In the genomic region with DNA sequence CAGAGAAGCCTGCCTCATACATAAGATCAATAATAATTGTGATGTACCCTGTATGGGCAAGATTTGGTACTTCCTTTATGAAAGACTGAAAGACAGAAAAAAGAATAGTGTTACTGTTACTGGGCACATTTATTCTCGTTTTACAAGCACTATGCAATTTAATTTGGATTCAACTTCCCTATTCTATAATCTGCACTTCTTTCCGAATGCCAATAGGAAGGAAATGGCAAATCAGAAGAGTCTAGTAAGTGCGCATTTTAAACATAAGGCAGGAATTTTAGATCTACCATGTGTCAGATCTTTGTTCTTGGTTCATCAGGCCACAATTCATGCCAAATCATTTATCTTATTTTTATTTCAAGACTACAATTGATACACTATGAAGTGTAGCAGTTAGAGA, we compare ENCODE assay signal across 1 cellular context.
TF ChIP-seq lines count a peak whose summit lies in the region.

No MANE protein-coding gene starts in this region.

TF ChIP-seq in WTC11, 78 proteins besides CTCF, POLR2A, EP300 and RAD21 (continued from another document):
- TF ChIP-seq, protein P1, sequence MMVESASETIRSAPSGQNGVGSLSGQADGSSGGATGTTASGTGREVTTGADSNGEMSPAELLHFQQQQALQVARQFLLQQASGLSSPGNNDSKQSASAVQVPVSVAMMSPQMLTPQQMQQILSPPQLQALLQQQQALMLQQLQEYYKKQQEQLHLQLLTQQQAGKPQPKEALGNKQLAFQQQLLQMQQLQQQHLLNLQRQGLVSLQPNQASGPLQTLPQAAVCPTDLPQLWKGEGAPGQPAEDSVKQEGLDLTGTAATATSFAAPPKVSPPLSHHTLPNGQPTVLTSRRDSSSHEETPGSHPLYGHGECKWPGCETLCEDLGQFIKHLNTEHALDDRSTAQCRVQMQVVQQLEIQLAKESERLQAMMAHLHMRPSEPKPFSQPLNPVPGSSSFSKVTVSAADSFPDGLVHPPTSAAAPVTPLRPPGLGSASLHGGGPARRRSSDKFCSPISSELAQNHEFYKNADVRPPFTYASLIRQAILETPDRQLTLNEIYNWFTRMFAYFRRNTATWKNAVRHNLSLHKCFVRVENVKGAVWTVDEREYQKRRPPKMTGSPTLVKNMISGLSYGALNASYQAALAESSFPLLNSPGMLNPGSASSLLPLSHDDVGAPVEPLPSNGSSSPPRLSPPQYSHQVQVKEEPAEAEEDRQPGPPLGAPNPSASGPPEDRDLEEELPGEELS (CRISPR knock-in tag; IDR thresholded peaks at IDR 0.05): no peak
- TF ChIP-seq NR3C1 (CRISPR knock-in tag; conservative IDR thresholded peaks at IDR 0.05; ENCODE audit: low read depth) (no peak), HMGA2 (CRISPR knock-in tag; IDR thresholded peaks at IDR 0.05) (no peak), CREB1 (CRISPR knock-in tag; IDR thresholded peaks at IDR 0.05) (no peak), ETV6 (CRISPR knock-in tag; IDR thresholded peaks at IDR 0.05) (no peak), ZNF219 (CRISPR knock-in tag; IDR thresholded peaks at IDR 0.05; ENCODE audit: borderline replicate concordance) (no peak), SMAD3 (CRISPR knock-in tag; IDR thresholded peaks at IDR 0.05; ENCODE audit: borderline replicate concordance) (no peak), NR1H2 (CRISPR knock-in tag; IDR thresholded peaks at IDR 0.05) (no peak), ZNF232 (CRISPR knock-in tag; IDR thresholded peaks at IDR 0.05) (no peak), KAT7 (CRISPR knock-in tag; IDR thresholded peaks at IDR 0.05; ENCODE audit: borderline replicate concordance) (no peak), EMX1 (CRISPR knock-in tag; IDR thresholded peaks at IDR 0.05) (no peak), NR2C2 (CRISPR knock-in tag; IDR thresholded peaks at IDR 0.05) (no peak)
- TF ChIP-seq, protein P2, sequence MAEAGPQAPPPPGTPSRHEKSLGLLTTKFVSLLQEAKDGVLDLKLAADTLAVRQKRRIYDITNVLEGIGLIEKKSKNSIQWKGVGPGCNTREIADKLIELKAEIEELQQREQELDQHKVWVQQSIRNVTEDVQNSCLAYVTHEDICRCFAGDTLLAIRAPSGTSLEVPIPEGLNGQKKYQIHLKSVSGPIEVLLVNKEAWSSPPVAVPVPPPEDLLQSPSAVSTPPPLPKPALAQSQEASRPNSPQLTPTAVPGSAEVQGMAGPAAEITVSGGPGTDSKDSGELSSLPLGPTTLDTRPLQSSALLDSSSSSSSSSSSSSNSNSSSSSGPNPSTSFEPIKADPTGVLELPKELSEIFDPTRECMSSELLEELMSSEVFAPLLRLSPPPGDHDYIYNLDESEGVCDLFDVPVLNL (CRISPR knock-in tag; IDR thresholded peaks at IDR 0.05; ENCODE audit: borderline replicate concordance, low read depth): no peak
- TF ChIP-seq, protein P3, sequence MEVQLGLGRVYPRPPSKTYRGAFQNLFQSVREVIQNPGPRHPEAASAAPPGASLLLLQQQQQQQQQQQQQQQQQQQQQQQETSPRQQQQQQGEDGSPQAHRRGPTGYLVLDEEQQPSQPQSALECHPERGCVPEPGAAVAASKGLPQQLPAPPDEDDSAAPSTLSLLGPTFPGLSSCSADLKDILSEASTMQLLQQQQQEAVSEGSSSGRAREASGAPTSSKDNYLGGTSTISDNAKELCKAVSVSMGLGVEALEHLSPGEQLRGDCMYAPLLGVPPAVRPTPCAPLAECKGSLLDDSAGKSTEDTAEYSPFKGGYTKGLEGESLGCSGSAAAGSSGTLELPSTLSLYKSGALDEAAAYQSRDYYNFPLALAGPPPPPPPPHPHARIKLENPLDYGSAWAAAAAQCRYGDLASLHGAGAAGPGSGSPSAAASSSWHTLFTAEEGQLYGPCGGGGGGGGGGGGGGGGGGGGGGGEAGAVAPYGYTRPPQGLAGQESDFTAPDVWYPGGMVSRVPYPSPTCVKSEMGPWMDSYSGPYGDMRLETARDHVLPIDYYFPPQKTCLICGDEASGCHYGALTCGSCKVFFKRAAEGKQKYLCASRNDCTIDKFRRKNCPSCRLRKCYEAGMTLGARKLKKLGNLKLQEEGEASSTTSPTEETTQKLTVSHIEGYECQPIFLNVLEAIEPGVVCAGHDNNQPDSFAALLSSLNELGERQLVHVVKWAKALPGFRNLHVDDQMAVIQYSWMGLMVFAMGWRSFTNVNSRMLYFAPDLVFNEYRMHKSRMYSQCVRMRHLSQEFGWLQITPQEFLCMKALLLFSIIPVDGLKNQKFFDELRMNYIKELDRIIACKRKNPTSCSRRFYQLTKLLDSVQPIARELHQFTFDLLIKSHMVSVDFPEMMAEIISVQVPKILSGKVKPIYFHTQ (CRISPR knock-in tag; IDR thresholded peaks at IDR 0.05): no peak
- TF ChIP-seq, protein P4, sequence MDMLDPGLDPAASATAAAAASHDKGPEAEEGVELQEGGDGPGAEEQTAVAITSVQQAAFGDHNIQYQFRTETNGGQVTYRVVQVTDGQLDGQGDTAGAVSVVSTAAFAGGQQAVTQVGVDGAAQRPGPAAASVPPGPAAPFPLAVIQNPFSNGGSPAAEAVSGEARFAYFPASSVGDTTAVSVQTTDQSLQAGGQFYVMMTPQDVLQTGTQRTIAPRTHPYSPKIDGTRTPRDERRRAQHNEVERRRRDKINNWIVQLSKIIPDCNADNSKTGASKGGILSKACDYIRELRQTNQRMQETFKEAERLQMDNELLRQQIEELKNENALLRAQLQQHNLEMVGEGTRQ (CRISPR knock-in tag; IDR thresholded peaks at IDR 0.05): no peak
- TF ChIP-seq, protein P5, sequence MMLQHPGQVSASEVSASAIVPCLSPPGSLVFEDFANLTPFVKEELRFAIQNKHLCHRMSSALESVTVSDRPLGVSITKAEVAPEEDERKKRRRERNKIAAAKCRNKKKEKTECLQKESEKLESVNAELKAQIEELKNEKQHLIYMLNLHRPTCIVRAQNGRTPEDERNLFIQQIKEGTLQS (CRISPR knock-in tag; conservative IDR thresholded peaks at IDR 0.05): no peak
